19 cellular contexts compared by ENCODE assay signal in the genomic region with DNA sequence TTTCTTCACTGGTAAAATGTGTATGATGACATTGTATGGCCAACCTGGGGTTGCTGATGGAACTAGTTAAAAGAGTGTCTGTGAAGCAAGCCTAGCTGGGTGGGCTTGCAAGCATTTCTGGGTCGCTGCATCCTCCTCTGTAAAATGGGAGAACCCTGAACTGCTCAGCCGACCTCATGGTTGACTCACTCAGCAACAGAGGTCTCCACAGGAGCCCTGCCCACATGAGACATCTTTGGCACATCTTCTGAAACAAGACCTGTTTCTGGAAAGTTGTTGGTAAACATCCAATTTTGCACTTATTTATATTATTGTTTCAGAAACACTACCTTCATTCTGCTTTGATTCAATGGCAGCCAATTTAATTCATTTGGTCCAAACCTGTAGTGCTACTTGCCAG. TPM values are rescaled to one million over a fixed set of nuclear protein-coding genes. Genes with fewer than 3 reads are reported as not detected.
"Had no signal": no experiment of that assay in that cellular context is flagged by ENCODE, and none has a peak within 500 bp of the region (broad histone marks: within the 10 kb centered on the region; RNA-seq: fewer than 3 reads in every experiment).

No MANE protein-coding gene starts in this region.

- H3K27me3 ChIP-seq: brain microvascular endothelial cell, esophagus muscularis mucosa had no signal

- H3K4me1 ChIP-seq: tibial artery had no signal

- H3K9me3 Mint-ChIP-seq: activated CD4-positive, alpha-beta T cell treated with anti-CD3 and anti-CD28 coated beads, Interleukin-2, amount 10 ng/mL, durations not matched to agents 24 days and 14 days; activated CD8-positive, alpha-beta T cell treated with anti-CD3 and anti-CD28 coated beads for 36 hours; activated naive CD4-positive, alpha-beta T cell treated with anti-CD3 and anti-CD28 coated beads for 36 hours; activated T-helper 2 cell treated with anti-CD3 and anti-CD28 coated beads, Interferon-gamma antibody, Interleukin-2, Interleukin-4, amounts not matched to agents 10 μg/mL and 5 μg/mL and 100 μg/mL, durations not matched to agents 14 hours and 24 hours and 36 hours; T-helper 2 cell treated with Interferon-gamma antibody and Interleukin-4, amounts not matched to agents 5 μg/mL and 100 μg/mL, for 36 hours had no signal

- H3K27me3 Mint-ChIP-seq: activated CD4-positive, alpha-beta T cell treated with anti-CD3 and anti-CD28 coated beads, Interleukin-2, amount 10 ng/mL, durations not matched to agents 24 days and 14 days had no signal

- H3K4me3 Mint-ChIP-seq: activated CD4-positive, alpha-beta T cell treated with anti-CD3 and anti-CD28 coated beads, Interleukin-2, amount 10 ng/mL, durations not matched to agents 24 days and 14 days; activated CD8-positive, alpha-beta T cell treated with anti-CD3 and anti-CD28 coated beads for 36 hours; activated naive CD4-positive, alpha-beta T cell treated with anti-CD3 and anti-CD28 coated beads for 36 hours; T-helper 2 cell treated with Interferon-gamma antibody and Interleukin-4, amounts not matched to agents 5 μg/mL and 100 μg/mL, for 36 hours had no signal

- H3K27ac ChIP-seq: brain microvascular endothelial cell, esophagus muscularis mucosa, tibial artery had no signal

- H3K4me1 Mint-ChIP-seq: activated CD4-positive, alpha-beta T cell treated with anti-CD3 and anti-CD28 coated beads, Interleukin-2, amount 10 ng/mL, durations not matched to agents 24 days and 14 days had no signal

- H3K9me3 ChIP-seq: esophagus muscularis mucosa, tibial artery had no signal

- H3K4me3 ChIP-seq: esophagus muscularis mucosa, tibial artery had no signal

- H3K36me3 ChIP-seq: brain microvascular endothelial cell, esophagus muscularis mucosa, tibial artery had no signal

- H3K27ac Mint-ChIP-seq: activated CD4-positive, alpha-beta T cell treated with anti-CD3 and anti-CD28 coated beads, Interleukin-2, amount 10 ng/mL, durations not matched to agents 24 days and 14 days; activated CD8-positive, alpha-beta T cell treated with anti-CD3 and anti-CD28 coated beads for 36 hours; activated naive CD4-positive, alpha-beta T cell treated with anti-CD3 and anti-CD28 coated beads for 36 hours; activated T-helper 2 cell treated with anti-CD3 and anti-CD28 coated beads, Interferon-gamma antibody, Interleukin-2, Interleukin-4, amounts not matched to agents 10 μg/mL and 5 μg/mL and 100 μg/mL, durations not matched to agents 14 hours and 24 hours and 36 hours; T-helper 2 cell treated with Interferon-gamma antibody and Interleukin-4, amounts not matched to agents 5 μg/mL and 100 μg/mL, for 36 hours had no signal

- FAIRE-seq: kidney, urothelium cell line had no signal

- DNase-seq: activated CD4-positive, alpha-beta T cell treated with anti-CD3 and anti-CD28 coated beads, Interleukin-2, amount 10 ng/mL, durations not matched to agents 24 days and 14 days; activated CD4-positive, CD25-positive, alpha-beta regulatory T cell; activated CD8-positive, alpha-beta T cell treated with anti-CD3 and anti-CD28 coated beads for 36 hours; activated naive CD4-positive, alpha-beta T cell treated with anti-CD3 and anti-CD28 coated beads for 36 hours; activated T-cell treated with anti-CD3 and anti-CD28 coated beads, Interleukin-2, amount 50 U/mL, for 1 hour; brain microvascular endothelial cell; cortex of kidney; hypothalamus; kidney; occipital lobe; retina; stimulated activated naive CD8-positive, alpha-beta T cell treated with anti-CD3 and anti-CD28 coated beads, Interleukin-15, Interleukin-2, amounts not matched to agents 100 U/mL and 50 U/mL, for 24 hours; substantia nigra; tibial artery had no signal

- ATAC-seq: activated CD8-positive, alpha-beta T cell treated with anti-CD3 and anti-CD28 coated beads for 36 hours; left lobe of liver; stimulated activated naive CD8-positive, alpha-beta T cell treated with anti-CD3 and anti-CD28 coated beads, Interleukin-15, Interleukin-2, amounts not matched to agents 100 U/mL and 50 U/mL, for 24 hours had no signal

RNA-seq across cellular contexts. Expression of gene BCL11A, which starts 52.6 kb away (rescaled TPM):
- total RNA-seq: activated CD4-positive, alpha-beta T cell treated with anti-CD3 and anti-CD28 coated beads, Interleukin-2, amount 10 ng/mL, durations not matched to agents 24 days and 14 days had no signal
